Comparison of ENCODE assay signal across 25 cellular contexts in the genomic region with DNA sequence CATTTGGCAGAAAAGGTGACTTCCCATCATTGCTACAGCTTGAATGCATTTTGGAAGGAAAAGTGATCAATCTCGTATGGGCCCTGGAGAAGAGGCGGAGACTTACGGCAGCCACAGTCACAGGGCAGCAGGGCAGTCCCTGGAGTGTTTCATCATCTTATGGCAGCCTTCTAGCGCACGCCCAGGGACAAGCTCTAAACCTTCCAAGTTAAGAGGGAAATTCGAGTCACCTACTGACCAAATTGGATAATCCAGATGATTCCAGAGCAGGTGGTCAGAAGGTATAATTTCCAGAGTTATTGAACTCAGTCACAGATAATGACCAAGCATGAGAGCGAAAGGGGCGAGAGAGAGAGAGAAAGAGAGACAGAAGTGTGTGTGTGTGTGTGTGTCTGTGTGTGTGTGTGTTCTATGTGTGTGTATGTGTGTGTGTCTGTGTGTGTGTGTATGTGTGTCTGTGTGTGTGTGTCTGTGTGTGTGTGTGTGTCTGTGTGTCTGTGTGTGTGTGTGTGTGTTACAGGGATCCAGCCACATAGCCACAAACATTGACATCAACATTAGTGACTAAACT.
DNase-seq lines count a peak whose midpoint lies in the region; ATAC-seq and TF ChIP-seq lines count a peak whose summit lies in the region.
"Had no signal": no experiment of that assay in that cellular context is flagged by ENCODE, and none has a peak within 500 bp of the region (broad histone marks: within the 10 kb centered on the region; RNA-seq: fewer than 3 reads in every experiment).

No MANE protein-coding gene starts in this region.

- no peaks in the 10 kb centered on the region for H3K9me3 Mint-ChIP-seq in GM23338
- H3K9me3 Mint-ChIP-seq in nephron progenitor cell: peaks cover 3% of the 10 kb centered on the region
- H3K9me3 Mint-ChIP-seq in Calu3 (ENCODE audit: low read depth, unreplicated experiment): peaks cover 2% of the 10 kb centered on the region
- H3K9me3 Mint-ChIP-seq: activated CD4-positive, alpha-beta memory T cell treated with anti-CD3 and anti-CD28 coated beads, Interleukin-2, amount 10 ng/mL, durations not matched to agents 7 days and 5 days; natural killer cell had no signal

- H3K27ac Mint-ChIP-seq in GM23338 (peak overlapping the region; percentile 71; the same call in 1 of the 2 replicates), nephron progenitor cell (no peak overlapping the region), Calu3 (ENCODE audit: unreplicated experiment) (no peak overlapping the region)
- H3K27ac Mint-ChIP-seq: activated CD4-positive, alpha-beta memory T cell treated with anti-CD3 and anti-CD28 coated beads, Interleukin-2, amount 10 ng/mL, durations not matched to agents 7 days and 5 days; CD14-positive monocyte; effector memory CD8-positive, alpha-beta T cell; natural killer cell had no signal

- no peaks in the 10 kb centered on the region for H3K79me2 ChIP-seq in GM23338 (replicated peaks; ENCODE audit: insufficient read depth)

- TF ChIP-seq POLR2A in NB4 (IDR thresholded peaks at IDR 0.05; ENCODE audit: extremely low read depth, insufficient read length): no peak

- no peak overlapping the region for H3K4me2 ChIP-seq in GM23338

- peaks cover 8% of the 10 kb centered on the region; the same call in 2 of the 3 replicates for H3K4me1 Mint-ChIP-seq in GM23338
- peaks cover 18% of the 10 kb centered on the region for H3K4me1 Mint-ChIP-seq in nephron progenitor cell
- no peaks in the 10 kb centered on the region for H3K4me1 Mint-ChIP-seq in Calu3 (ENCODE audit: low read depth, unreplicated experiment)
- H3K4me1 Mint-ChIP-seq: activated CD4-positive, alpha-beta memory T cell treated with anti-CD3 and anti-CD28 coated beads, Interleukin-2, amount 10 ng/mL, durations not matched to agents 7 days and 5 days; CD14-positive monocyte; natural killer cell had no signal

- TF ChIP-seq CTCF in GM23338 (conservative IDR thresholded peaks at IDR 0.05; ENCODE audit: low read depth in 2 of 2): no peak
- TF ChIP-seq CTCF in NB4 (IDR thresholded peaks at IDR 0.05; ENCODE audit: low read depth, low read length): no peak
- no peak for TF ChIP-seq CTCF in nephron progenitor cell (IDR thresholded peaks at IDR 0.05)
- no peak for TF ChIP-seq CTCF in Calu3 (IDR thresholded peaks at IDR 0.05; ENCODE audit: unreplicated experiment)

- peak; percentile 56 for ATAC-seq in GM23338
- no peak for ATAC-seq in GM19351 (IDR thresholded peaks at IDR 0.05; ENCODE audit: unreplicated experiment)
- ATAC-seq: activated CD4-positive, CD25-positive, alpha-beta regulatory T cell treated with anti-CD3 and anti-CD28 coated beads, Interleukin-2, amount 50 U/mL, for 24 hours; effector memory CD8-positive, alpha-beta T cell; natural killer cell had no signal

- peak overlapping the region; percentile 90; the same call in 1 of the 2 replicates for H2AFZ ChIP-seq in GM23338

- no peaks in the 10 kb centered on the region for H3K27me3 ChIP-seq in GM23338 (ENCODE audit: insufficient read depth)
- H3K27me3 ChIP-seq: colonic mucosa, tibial artery had no signal

- no peaks in the 10 kb centered on the region for H3F3A ChIP-seq in GM23338 (replicated peaks; ENCODE audit: low read depth)

- H3K36me3 ChIP-seq in GM23338 (ENCODE audit: insufficient read depth): no peaks in the 10 kb centered on the region
- H3K36me3 ChIP-seq: colonic mucosa, tibial artery had no signal

- BruUV-seq in Calu3 (replicated peaks; lab: Mats Ljungman, UMichigan): no TSS peak

- DNase-seq in GM23338 (ENCODE audit: low spot score) (peak; percentile 8), NB4 (ENCODE audit: low read depth) (peak; percentile 10), fibroblast of gingiva (ENCODE audit: low read depth) (peak; percentile 14), nephron progenitor cell (peak; percentile 19), Calu3 (no peak), HuH-7 (ENCODE audit: low spot score) (no peak)
- DNase-seq: activated CD4-positive, alpha-beta memory T cell treated with anti-CD3 and anti-CD28 coated beads, Interleukin-2, amount 10 ng/mL, durations not matched to agents 7 days and 5 days; activated CD8-positive, alpha-beta memory T cell treated with anti-CD3 and anti-CD28 coated beads, Interleukin-2, amount 50 U/mL, for 48 hours; activated naive CD4-positive, alpha-beta T cell treated with anti-CD3 and anti-CD28 coated beads, Interleukin-2, amount 50 U/mL, for 16 hours; amygdala; colonic mucosa; effector memory CD8-positive, alpha-beta T cell; erythroblast; natural killer cell; NCI-H1092; NCI-H187; NCI-H748 treated with DMSO at 0.1 percent for 48 hours; retina; small intestine; stimulated activated CD4-positive, alpha-beta T cell treated with anti-CD3 and anti-CD28 coated beads, Interleukin-1b, Interleukin-23, amount 100 ng/mL, for 48 hours; tibial artery had no signal

- no peaks in the 10 kb centered on the region for H3K4me1 ChIP-seq in GM23338 (ENCODE audit: insufficient read depth)
- H3K4me1 ChIP-seq: colonic mucosa, tibial artery had no signal

- no peak overlapping the region for H3K27ac ChIP-seq in GM23338 (ENCODE audit: low read depth)
- H3K27ac ChIP-seq: colonic mucosa, HL-60, tibial artery had no signal

- H4K20me1 ChIP-seq in GM23338 (replicated peaks; ENCODE audit: insufficient read depth): no peaks in the 10 kb centered on the region

- no peaks in the 10 kb centered on the region for H3K9me2 ChIP-seq in GM23338 (ENCODE audit: insufficient read depth)

- CTCF ChIA-PET in Calu3 (lab: Charles Lee): no interaction called here

- H3K27me3 Mint-ChIP-seq in GM23338 (ENCODE audit: insufficient read depth, low read depth, poor library complexity): peaks cover 3% of the 10 kb centered on the region
- H3K27me3 Mint-ChIP-seq in nephron progenitor cell (ENCODE audit: low read depth, poor library complexity): peaks cover 7% of the 10 kb centered on the region
- peaks cover 27% of the 10 kb centered on the region for H3K27me3 Mint-ChIP-seq in Calu3 (ENCODE audit: unreplicated experiment)
- H3K27me3 Mint-ChIP-seq: activated CD4-positive, alpha-beta memory T cell treated with anti-CD3 and anti-CD28 coated beads, Interleukin-2, amount 10 ng/mL, durations not matched to agents 7 days and 5 days; effector memory CD8-positive, alpha-beta T cell had no signal

- H3K36me3 Mint-ChIP-seq in GM23338 (ENCODE audit: low read depth) (no peaks in the 10 kb centered on the region), nephron progenitor cell (ENCODE audit: low read depth) (no peaks in the 10 kb centered on the region), Calu3 (ENCODE audit: insufficient read depth, unreplicated experiment) (no peaks in the 10 kb centered on the region)
- H3K36me3 Mint-ChIP-seq: CD14-positive monocyte, natural killer cell had no signal

- H3K4me3 Mint-ChIP-seq in GM23338 (no peak overlapping the region), nephron progenitor cell (no peak overlapping the region), Calu3 (ENCODE audit: low read depth, unreplicated experiment) (no peak overlapping the region)
- H3K4me3 Mint-ChIP-seq: activated CD4-positive, alpha-beta memory T cell treated with anti-CD3 and anti-CD28 coated beads, Interleukin-2, amount 10 ng/mL, durations not matched to agents 7 days and 5 days; CD14-positive monocyte; effector memory CD8-positive, alpha-beta T cell; natural killer cell had no signal

- intact Hi-C loops in Calu3 (cut with micrococcal nuclease; ENCODE audit: unreplicated experiment): no loop called here

- H3K4me3 ChIP-seq in GM23338 (no peak overlapping the region), NB4 (ENCODE audit: low read depth, low read length) (no peak overlapping the region)
- H3K4me3 ChIP-seq: colonic mucosa, tibial artery had no signal

TF ChIP-seq in GM23338, 12 proteins besides CTCF, POLR2A, EP300 and RAD21 (continues in another document):
- TF ChIP-seq, protein P1, sequence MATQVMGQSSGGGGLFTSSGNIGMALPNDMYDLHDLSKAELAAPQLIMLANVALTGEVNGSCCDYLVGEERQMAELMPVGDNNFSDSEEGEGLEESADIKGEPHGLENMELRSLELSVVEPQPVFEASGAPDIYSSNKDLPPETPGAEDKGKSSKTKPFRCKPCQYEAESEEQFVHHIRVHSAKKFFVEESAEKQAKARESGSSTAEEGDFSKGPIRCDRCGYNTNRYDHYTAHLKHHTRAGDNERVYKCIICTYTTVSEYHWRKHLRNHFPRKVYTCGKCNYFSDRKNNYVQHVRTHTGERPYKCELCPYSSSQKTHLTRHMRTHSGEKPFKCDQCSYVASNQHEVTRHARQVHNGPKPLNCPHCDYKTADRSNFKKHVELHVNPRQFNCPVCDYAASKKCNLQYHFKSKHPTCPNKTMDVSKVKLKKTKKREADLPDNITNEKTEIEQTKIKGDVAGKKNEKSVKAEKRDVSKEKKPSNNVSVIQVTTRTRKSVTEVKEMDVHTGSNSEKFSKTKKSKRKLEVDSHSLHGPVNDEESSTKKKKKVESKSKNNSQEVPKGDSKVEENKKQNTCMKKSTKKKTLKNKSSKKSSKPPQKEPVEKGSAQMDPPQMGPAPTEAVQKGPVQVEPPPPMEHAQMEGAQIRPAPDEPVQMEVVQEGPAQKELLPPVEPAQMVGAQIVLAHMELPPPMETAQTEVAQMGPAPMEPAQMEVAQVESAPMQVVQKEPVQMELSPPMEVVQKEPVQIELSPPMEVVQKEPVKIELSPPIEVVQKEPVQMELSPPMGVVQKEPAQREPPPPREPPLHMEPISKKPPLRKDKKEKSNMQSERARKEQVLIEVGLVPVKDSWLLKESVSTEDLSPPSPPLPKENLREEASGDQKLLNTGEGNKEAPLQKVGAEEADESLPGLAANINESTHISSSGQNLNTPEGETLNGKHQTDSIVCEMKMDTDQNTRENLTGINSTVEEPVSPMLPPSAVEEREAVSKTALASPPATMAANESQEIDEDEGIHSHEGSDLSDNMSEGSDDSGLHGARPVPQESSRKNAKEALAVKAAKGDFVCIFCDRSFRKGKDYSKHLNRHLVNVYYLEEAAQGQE (IDR thresholded peaks at IDR 0.05; ENCODE audit: unreplicated experiment): no peak

Comparison
In these comparisons a context has a peak if more than half of its experiments do, and no peak if none do; other contexts are left out.
1. DNase-seq: peak in GM23338 (single experiment), NB4 (single experiment), fibroblast of gingiva (single experiment) and nephron progenitor cell (single experiment); none in Calu3 (single experiment) and HuH-7 (single experiment).